In genomic region chr16:2686912-2687507, GRCh38 we compare ENCODE assay signal across 1 cellular context.
TF ChIP-seq lines count a peak whose summit lies in the region.

No MANE protein-coding gene starts in this region.

TF ChIP-seq in K562, 482 proteins besides CTCF, POLR2A, EP300 and RAD21 (continued from another document):
- TF ChIP-seq ZBTB11 (CRISPR knock-in tag; IDR thresholded peaks at IDR 0.05) (0 out of 6 replicates have a peak, but pooled peaks of 1 of the 3 experiments have one; percentile 38), ZNF23 (CRISPR knock-in tag; IDR thresholded peaks at IDR 0.05) (no peak), FOXJ3 (CRISPR knock-in tag; IDR thresholded peaks at IDR 0.05) (no peak), BRD4 (IDR thresholded peaks at IDR 0.05) (no peak), NBN (IDR thresholded peaks at IDR 0.05; ENCODE audit: low read depth) (no peak), YY1 (IDR thresholded peaks at IDR 0.05; ENCODE audit: borderline replicate concordance in 1 of 3, control insufficient read depth in 1 of 3, extremely low read depth in 1 of 3, insufficient read depth in 3 of 3, insufficient read length in 1 of 3, insufficient replicate concordance in 2 of 3, low read depth in 1 of 3, low read length in 2 of 3) (no peak), GABPB1 (CRISPR knock-in tag; IDR thresholded peaks at IDR 0.05) (0 out of 2 replicates have a peak, but pooled peaks have one; percentile 21), MECOM (CRISPR knock-in tag; IDR thresholded peaks at IDR 0.05) (no peak), ZNF197 (CRISPR knock-in tag; IDR thresholded peaks at IDR 0.05; ENCODE audit: low read depth) (no peak), PRDM10 (IDR thresholded peaks at IDR 0.05; ENCODE audit: partially characterized antibody) (no peak), HNRNPL (IDR thresholded peaks at IDR 0.05; ENCODE audit: low read depth, low read length) (no peak), HSF4 (CRISPR knock-in tag; IDR thresholded peaks at IDR 0.05; ENCODE audit: borderline replicate concordance) (no peak), KLF13 (tag; IDR thresholded peaks at IDR 0.05; ENCODE audit: borderline replicate concordance, low read depth) (no peak), HIVEP1 (CRISPR knock-in tag; IDR thresholded peaks at IDR 0.05) (no peak), BMI1 (IDR thresholded peaks at IDR 0.05; ENCODE audit: low read length) (no peak), CLOCK (CRISPR knock-in tag; IDR thresholded peaks at IDR 0.05; ENCODE audit: borderline replicate concordance) (no peak), MTF1 (CRISPR knock-in tag; IDR thresholded peaks at IDR 0.05; ENCODE audit: borderline replicate concordance) (no peak), SIN3A (IDR thresholded peaks at IDR 0.05; ENCODE audit: borderline replicate concordance in 2 of 2, control insufficient read depth in 1 of 2, low read depth in 2 of 2, low read length in 2 of 2) (0 out of 4 replicates have a peak, but pooled peaks of 1 of the 2 experiments have one; percentile 19), CBX2 (IDR thresholded peaks at IDR 0.05; ENCODE audit: insufficient read depth, low read length, poor library complexity, severe bottlenecking) (no peak)
- TF ChIP-seq, protein P1, sequence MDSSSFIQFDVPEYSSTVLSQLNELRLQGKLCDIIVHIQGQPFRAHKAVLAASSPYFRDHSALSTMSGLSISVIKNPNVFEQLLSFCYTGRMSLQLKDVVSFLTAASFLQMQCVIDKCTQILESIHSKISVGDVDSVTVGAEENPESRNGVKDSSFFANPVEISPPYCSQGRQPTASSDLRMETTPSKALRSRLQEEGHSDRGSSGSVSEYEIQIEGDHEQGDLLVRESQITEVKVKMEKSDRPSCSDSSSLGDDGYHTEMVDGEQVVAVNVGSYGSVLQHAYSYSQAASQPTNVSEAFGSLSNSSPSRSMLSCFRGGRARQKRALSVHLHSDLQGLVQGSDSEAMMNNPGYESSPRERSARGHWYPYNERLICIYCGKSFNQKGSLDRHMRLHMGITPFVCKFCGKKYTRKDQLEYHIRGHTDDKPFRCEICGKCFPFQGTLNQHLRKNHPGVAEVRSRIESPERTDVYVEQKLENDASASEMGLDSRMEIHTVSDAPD (CRISPR knock-in tag; IDR thresholded peaks at IDR 0.05): no peak
- TF ChIP-seq, protein P2, sequence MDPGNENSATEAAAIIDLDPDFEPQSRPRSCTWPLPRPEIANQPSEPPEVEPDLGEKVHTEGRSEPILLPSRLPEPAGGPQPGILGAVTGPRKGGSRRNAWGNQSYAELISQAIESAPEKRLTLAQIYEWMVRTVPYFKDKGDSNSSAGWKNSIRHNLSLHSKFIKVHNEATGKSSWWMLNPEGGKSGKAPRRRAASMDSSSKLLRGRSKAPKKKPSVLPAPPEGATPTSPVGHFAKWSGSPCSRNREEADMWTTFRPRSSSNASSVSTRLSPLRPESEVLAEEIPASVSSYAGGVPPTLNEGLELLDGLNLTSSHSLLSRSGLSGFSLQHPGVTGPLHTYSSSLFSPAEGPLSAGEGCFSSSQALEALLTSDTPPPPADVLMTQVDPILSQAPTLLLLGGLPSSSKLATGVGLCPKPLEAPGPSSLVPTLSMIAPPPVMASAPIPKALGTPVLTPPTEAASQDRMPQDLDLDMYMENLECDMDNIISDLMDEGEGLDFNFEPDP (CRISPR knock-in tag; IDR thresholded peaks at IDR 0.05): no peak
- TF ChIP-seq, protein P3, sequence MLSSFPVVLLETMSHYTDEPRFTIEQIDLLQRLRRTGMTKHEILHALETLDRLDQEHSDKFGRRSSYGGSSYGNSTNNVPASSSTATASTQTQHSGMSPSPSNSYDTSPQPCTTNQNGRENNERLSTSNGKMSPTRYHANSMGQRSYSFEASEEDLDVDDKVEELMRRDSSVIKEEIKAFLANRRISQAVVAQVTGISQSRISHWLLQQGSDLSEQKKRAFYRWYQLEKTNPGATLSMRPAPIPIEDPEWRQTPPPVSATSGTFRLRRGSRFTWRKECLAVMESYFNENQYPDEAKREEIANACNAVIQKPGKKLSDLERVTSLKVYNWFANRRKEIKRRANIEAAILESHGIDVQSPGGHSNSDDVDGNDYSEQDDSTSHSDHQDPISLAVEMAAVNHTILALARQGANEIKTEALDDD (IDR thresholded peaks at IDR 0.05): peak; percentile 89
- TF ChIP-seq, protein P4, sequence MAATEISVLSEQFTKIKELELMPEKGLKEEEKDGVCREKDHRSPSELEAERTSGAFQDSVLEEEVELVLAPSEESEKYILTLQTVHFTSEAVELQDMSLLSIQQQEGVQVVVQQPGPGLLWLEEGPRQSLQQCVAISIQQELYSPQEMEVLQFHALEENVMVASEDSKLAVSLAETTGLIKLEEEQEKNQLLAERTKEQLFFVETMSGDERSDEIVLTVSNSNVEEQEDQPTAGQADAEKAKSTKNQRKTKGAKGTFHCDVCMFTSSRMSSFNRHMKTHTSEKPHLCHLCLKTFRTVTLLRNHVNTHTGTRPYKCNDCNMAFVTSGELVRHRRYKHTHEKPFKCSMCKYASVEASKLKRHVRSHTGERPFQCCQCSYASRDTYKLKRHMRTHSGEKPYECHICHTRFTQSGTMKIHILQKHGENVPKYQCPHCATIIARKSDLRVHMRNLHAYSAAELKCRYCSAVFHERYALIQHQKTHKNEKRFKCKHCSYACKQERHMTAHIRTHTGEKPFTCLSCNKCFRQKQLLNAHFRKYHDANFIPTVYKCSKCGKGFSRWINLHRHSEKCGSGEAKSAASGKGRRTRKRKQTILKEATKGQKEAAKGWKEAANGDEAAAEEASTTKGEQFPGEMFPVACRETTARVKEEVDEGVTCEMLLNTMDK (IDR thresholded peaks at IDR 0.05; ENCODE audit: borderline replicate concordance, insufficient read depth, low read depth, low read length, poor library complexity, severe bottlenecking): no peak
- TF ChIP-seq, protein P5, sequence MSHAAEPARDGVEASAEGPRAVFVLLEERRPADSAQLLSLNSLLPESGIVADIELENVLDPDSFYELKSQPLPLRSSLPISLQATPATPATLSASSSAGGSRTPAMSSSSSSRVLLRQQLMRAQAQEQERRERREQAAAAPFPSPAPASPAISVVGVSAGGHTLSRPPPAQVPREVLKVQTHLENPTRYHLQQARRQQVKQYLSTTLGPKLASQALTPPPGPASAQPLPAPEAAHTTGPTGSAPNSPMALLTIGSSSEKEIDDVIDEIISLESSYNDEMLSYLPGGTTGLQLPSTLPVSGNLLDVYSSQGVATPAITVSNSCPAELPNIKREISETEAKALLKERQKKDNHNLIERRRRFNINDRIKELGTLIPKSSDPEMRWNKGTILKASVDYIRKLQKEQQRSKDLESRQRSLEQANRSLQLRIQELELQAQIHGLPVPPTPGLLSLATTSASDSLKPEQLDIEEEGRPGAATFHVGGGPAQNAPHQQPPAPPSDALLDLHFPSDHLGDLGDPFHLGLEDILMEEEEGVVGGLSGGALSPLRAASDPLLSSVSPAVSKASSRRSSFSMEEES (CRISPR knock-in tag; IDR thresholded peaks at IDR 0.05): no peak
- TF ChIP-seq, protein P6, sequence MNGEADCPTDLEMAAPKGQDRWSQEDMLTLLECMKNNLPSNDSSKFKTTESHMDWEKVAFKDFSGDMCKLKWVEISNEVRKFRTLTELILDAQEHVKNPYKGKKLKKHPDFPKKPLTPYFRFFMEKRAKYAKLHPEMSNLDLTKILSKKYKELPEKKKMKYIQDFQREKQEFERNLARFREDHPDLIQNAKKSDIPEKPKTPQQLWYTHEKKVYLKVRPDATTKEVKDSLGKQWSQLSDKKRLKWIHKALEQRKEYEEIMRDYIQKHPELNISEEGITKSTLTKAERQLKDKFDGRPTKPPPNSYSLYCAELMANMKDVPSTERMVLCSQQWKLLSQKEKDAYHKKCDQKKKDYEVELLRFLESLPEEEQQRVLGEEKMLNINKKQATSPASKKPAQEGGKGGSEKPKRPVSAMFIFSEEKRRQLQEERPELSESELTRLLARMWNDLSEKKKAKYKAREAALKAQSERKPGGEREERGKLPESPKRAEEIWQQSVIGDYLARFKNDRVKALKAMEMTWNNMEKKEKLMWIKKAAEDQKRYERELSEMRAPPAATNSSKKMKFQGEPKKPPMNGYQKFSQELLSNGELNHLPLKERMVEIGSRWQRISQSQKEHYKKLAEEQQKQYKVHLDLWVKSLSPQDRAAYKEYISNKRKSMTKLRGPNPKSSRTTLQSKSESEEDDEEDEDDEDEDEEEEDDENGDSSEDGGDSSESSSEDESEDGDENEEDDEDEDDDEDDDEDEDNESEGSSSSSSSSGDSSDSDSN (IDR thresholded peaks at IDR 0.05; ENCODE audit: borderline replicate concordance in 1 of 2, low read depth in 2 of 2, low read length in 2 of 2): 0 out of 4 replicates have a peak, but pooled peaks of 1 of the 2 experiments have one; percentile 35
